ENCODE assay signal across 34 cellular contexts in genomic region chr1:19864304-19865160, GRCh38. TPM values are rescaled to one million over a fixed set of nuclear protein-coding genes. Genes with fewer than 3 reads are reported as not detected.
"Had no signal": no experiment of that assay in that cellular context is flagged by ENCODE, and none has a peak within 500 bp of the region (broad histone marks: within the 10 kb centered on the region; RNA-seq: fewer than 3 reads in every experiment).

No MANE protein-coding gene starts in this region.

- DNase-seq: activated CD4-positive, alpha-beta T cell treated with anti-CD3 and anti-CD28 coated beads for 36 hours; activated CD4-positive, alpha-beta T cell treated with anti-CD3 and anti-CD28 coated beads, Interleukin-2, amount 50 U/mL, for 4 hours; activated CD4-positive, CD25-positive, alpha-beta regulatory T cell; activated effector memory CD4-positive, alpha-beta T cell treated with Interleukin-2 at 50 U/mL for 16 hours; activated naive CD4-positive, alpha-beta T cell treated with anti-CD3 and anti-CD28 coated beads for 36 hours; activated naive CD8-positive, alpha-beta T cell treated with anti-CD3 and anti-CD28 coated beads, Interleukin-2, amount 10 ng/mL, durations not matched to agents 7 days and 5 days; amygdala; dermis blood vessel endothelial cell; effector CD4-positive, alpha-beta T cell; esophagus squamous epithelium; hypothalamus; immature natural killer cell; kidney; left colon; mesendoderm; ovary; retina; sigmoid colon; stimulated activated CD4-positive, alpha-beta T cell treated with anti-CD3 and anti-CD28 coated beads, Interleukin-4, amount 100 ng/mL, for 24 hours; stimulated activated naive CD8-positive, alpha-beta T cell treated with anti-CD3 and anti-CD28 coated beads, Interleukin-15, amount 100 ng/mL, for 72 hours; substantia nigra; upper lobe of left lung had no signal

- H3K27ac ChIP-seq: esophagus squamous epithelium, gastroesophageal sphincter, neutrophil, ovary, upper lobe of left lung had no signal

- H3K27me3 ChIP-seq: ovary, upper lobe of left lung had no signal

- H3K4me1 Mint-ChIP-seq: activated CD4-positive, alpha-beta T cell treated with anti-CD3 and anti-CD28 coated beads for 36 hours; activated naive CD8-positive, alpha-beta T cell treated with anti-CD3 and anti-CD28 coated beads, Interleukin-2, amount 10 ng/mL, durations not matched to agents 7 days and 5 days; immature natural killer cell; stimulated activated memory B cell treated with anti-CD40 and anti-IgM and Interleukin-4, amounts not matched to agents 10 μg/mL and 1 μg/mL and 100 μg/mL, for 72 hours; stimulated activated naive CD8-positive, alpha-beta T cell treated with anti-CD3 and anti-CD28 coated beads, Interleukin-15, amount 100 ng/mL, for 72 hours had no signal

- H3K9me3 ChIP-seq: neutrophil, ovary, prostate gland had no signal

- H3K36me3 Mint-ChIP-seq: activated naive CD8-positive, alpha-beta T cell treated with anti-CD3 and anti-CD28 coated beads, Interleukin-2, amount 10 ng/mL, durations not matched to agents 7 days and 5 days; immature natural killer cell; natural killer cell treated with Interleukin-12 subunit alpha and Interleukin-12 subunit beta and Interleukin-15 and Interleukin-18, amount 100 ng/mL, for 72 hours; stimulated activated memory B cell treated with anti-CD40 and anti-IgM and Interleukin-4, amounts not matched to agents 10 μg/mL and 1 μg/mL and 100 μg/mL, for 72 hours had no signal

- ATAC-seq: activated CD4-positive, alpha-beta T cell treated with anti-CD3 and anti-CD28 coated beads for 36 hours; gastroesophageal sphincter; left colon; natural killer cell treated with Interleukin-12 subunit alpha and Interleukin-12 subunit beta and Interleukin-15 and Interleukin-18, amount 100 ng/mL, for 72 hours; stimulated activated memory B cell treated with anti-CD40 and anti-IgM and Interleukin-4, amounts not matched to agents 10 μg/mL and 1 μg/mL and 100 μg/mL, for 72 hours; stimulated activated naive CD8-positive, alpha-beta T cell treated with anti-CD3 and anti-CD28 coated beads, Interleukin-15, amount 100 ng/mL, for 72 hours had no signal

- FAIRE-seq: colon, kidney, small intestine had no signal

- H3K36me3 ChIP-seq: esophagus squamous epithelium, gastroesophageal sphincter, neutrophil, ovary, prostate gland, sigmoid colon, upper lobe of left lung had no signal

- H3K4me1 ChIP-seq: esophagus squamous epithelium, gastroesophageal sphincter, prostate gland, upper lobe of left lung had no signal

- H3K9me3 Mint-ChIP-seq: natural killer cell treated with Interleukin-12 subunit alpha and Interleukin-12 subunit beta and Interleukin-15 and Interleukin-18, amount 100 ng/mL, for 72 hours had no signal

- H3K27ac Mint-ChIP-seq: activated CD4-positive, alpha-beta T cell treated with anti-CD3 and anti-CD28 coated beads for 36 hours; activated naive CD4-positive, alpha-beta T cell treated with anti-CD3 and anti-CD28 coated beads for 36 hours; activated naive CD8-positive, alpha-beta T cell treated with anti-CD3 and anti-CD28 coated beads, Interleukin-2, amount 10 ng/mL, durations not matched to agents 7 days and 5 days; immature natural killer cell; natural killer cell treated with Interleukin-12 subunit alpha and Interleukin-12 subunit beta and Interleukin-15 and Interleukin-18, amount 100 ng/mL, for 72 hours; stimulated activated memory B cell treated with anti-CD40 and anti-IgM and Interleukin-4, amounts not matched to agents 10 μg/mL and 1 μg/mL and 100 μg/mL, for 72 hours; stimulated activated naive CD8-positive, alpha-beta T cell treated with anti-CD3 and anti-CD28 coated beads, Interleukin-15, amount 100 ng/mL, for 72 hours had no signal

- H3K4me3 ChIP-seq: esophagus squamous epithelium, gastroesophageal sphincter, ovary, prostate gland, sigmoid colon, upper lobe of left lung had no signal

- H3K4me3 Mint-ChIP-seq: activated CD4-positive, alpha-beta T cell treated with anti-CD3 and anti-CD28 coated beads for 36 hours; activated naive CD4-positive, alpha-beta T cell treated with anti-CD3 and anti-CD28 coated beads for 36 hours; activated naive CD8-positive, alpha-beta T cell treated with anti-CD3 and anti-CD28 coated beads, Interleukin-2, amount 10 ng/mL, durations not matched to agents 7 days and 5 days; immature natural killer cell; natural killer cell treated with Interleukin-12 subunit alpha and Interleukin-12 subunit beta and Interleukin-15 and Interleukin-18, amount 100 ng/mL, for 72 hours; stimulated activated memory B cell treated with anti-CD40 and anti-IgM and Interleukin-4, amounts not matched to agents 10 μg/mL and 1 μg/mL and 100 μg/mL, for 72 hours; stimulated activated naive CD8-positive, alpha-beta T cell treated with anti-CD3 and anti-CD28 coated beads, Interleukin-15, amount 100 ng/mL, for 72 hours had no signal

RNA-seq across cellular contexts. Expression of gene RNF186, which starts 49.4 kb away (rescaled TPM):
- total RNA-seq: activated CD4-positive, alpha-beta T cell treated with anti-CD3 and anti-CD28 coated beads for 36 hours; activated naive CD4-positive, alpha-beta T cell treated with anti-CD3 and anti-CD28 coated beads for 36 hours; activated naive CD8-positive, alpha-beta T cell treated with anti-CD3 and anti-CD28 coated beads, Interleukin-2, amount 10 ng/mL, durations not matched to agents 7 days and 5 days; dermis blood vessel endothelial cell; esophagus squamous epithelium; gastroesophageal sphincter; mononuclear cell; myocyte; natural killer cell treated with Interleukin-12 subunit alpha and Interleukin-12 subunit beta and Interleukin-15 and Interleukin-18, amount 100 ng/mL, for 72 hours; prostate gland; sigmoid colon; T-helper 1 cell treated with Interleukin-12 subunit alpha and Interleukin-12 subunit beta and Interleukin-4 antibody, amounts not matched to agents 30 ng/mL and 1 ng/mL, for 36 hours; upper lobe of left lung had no signal
- polyA plus RNA-seq: immature natural killer cell had no signal

RNA-seq across cellular contexts. Expression of gene PLA2G2E, which starts 58.9 kb away (rescaled TPM):
- total RNA-seq: activated CD4-positive, alpha-beta T cell treated with anti-CD3 and anti-CD28 coated beads for 36 hours; activated naive CD4-positive, alpha-beta T cell treated with anti-CD3 and anti-CD28 coated beads for 36 hours; activated naive CD8-positive, alpha-beta T cell treated with anti-CD3 and anti-CD28 coated beads, Interleukin-2, amount 10 ng/mL, durations not matched to agents 7 days and 5 days; dermis blood vessel endothelial cell; esophagus squamous epithelium; gastroesophageal sphincter; kidney; left colon; liver; mononuclear cell; myocyte; natural killer cell treated with Interleukin-12 subunit alpha and Interleukin-12 subunit beta and Interleukin-15 and Interleukin-18, amount 100 ng/mL, for 72 hours; ovary; prostate gland; sigmoid colon; T-helper 1 cell treated with Interleukin-12 subunit alpha and Interleukin-12 subunit beta and Interleukin-4 antibody, amounts not matched to agents 30 ng/mL and 1 ng/mL, for 36 hours; upper lobe of left lung had no signal
- polyA plus RNA-seq: immature natural killer cell, liver, ovary, sigmoid colon, small intestine, thymus had no signal
